In the genomic region with DNA sequence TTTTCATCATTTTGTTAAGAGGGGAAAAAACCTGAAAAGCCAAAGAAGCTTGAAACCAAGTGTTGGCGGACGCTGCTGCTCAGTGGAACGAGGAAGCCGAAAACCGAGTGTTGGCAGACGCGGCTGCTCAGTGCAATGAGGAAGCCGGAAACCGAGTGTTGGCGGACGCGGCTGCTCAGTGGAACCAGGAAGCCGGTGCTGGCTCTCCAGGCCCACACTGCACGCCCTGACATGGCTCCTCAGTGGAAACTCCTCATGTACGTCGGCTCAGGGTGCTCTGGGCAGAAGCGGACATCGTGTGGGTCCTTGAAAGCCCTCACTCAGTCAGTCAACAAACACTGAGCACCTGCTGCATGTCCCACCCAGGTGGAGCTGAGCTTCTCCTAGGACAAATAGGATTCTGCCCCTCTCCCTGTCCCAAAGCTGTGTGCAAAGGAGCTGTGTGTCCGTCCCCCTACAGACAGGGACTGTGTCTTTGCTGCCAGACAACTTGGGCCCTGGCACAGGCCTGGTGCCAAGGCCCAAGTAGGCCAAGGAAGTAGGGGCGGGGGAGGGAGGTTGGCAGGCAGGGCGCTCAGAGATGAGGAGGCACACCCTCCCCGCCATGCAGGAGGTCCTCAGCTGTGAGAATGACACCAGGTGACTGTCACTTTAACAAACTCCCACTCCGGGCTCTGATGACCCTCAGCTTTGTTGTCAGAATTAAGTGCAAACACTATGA, we compare ENCODE assay signal across 8 cellular contexts. TPM values are rescaled to one million over a fixed set of nuclear protein-coding genes. Genes with fewer than 3 reads are reported as not detected.
A peak's percentile ranks its signal among the peaks of the same experiment; 100 is the strongest.
DNase-seq lines count a peak whose midpoint lies in the region; ATAC-seq lines count a peak whose summit lies in the region.

No MANE protein-coding gene starts in this region.

- ATAC-seq in left colon (peak; percentile 85), GM19328 (IDR thresholded peaks at IDR 0.05; ENCODE audit: unreplicated experiment) (no peak), HG03460 (IDR thresholded peaks at IDR 0.05; ENCODE audit: unreplicated experiment) (no peak)

- H3K36me3 ChIP-seq in BLaER1 = no peaks in the 10 kb centered on the region

- peak; percentile 20 for DNase-seq in DMS53 treated with DMSO at 0.1 percent for 48 hours (lab: John Stamatoyannopoulos, UW; ENCODE audit: unreplicated experiment)
- DNase-seq in activated CD4-positive, alpha-beta T cell treated with anti-CD3 and anti-CD28 coated beads, Interleukin-2, amount 50 U/mL, for 48 hours = peak; percentile 36 to 44
- DNase-seq in left colon = peak; percentile 34 to 41
- no peak for DNase-seq in OCI-M2 (lab: John Stamatoyannopoulos, UW; ENCODE audit: unreplicated experiment)
- DNase-seq in iPS-NIHi11 (ENCODE audit: low spot score) = no peak

- H3K4me3 ChIP-seq in BLaER1 = no peak overlapping the region

- intact Hi-C loops in left colon (cut with DNase I, micrococcal nuclease) = no loop called here

- H3K27ac ChIP-seq in BLaER1 = peak overlapping the region; percentile 66

- peaks cover 19% of the 10 kb centered on the region for H3K4me1 ChIP-seq in BLaER1

- no peak overlapping the region for H3K9ac ChIP-seq in BLaER1

- no peaks in the 10 kb centered on the region for H3K9me3 ChIP-seq in BLaER1

- peak overlapping the region; percentile 56 for H3K4me2 ChIP-seq in BLaER1

- H3K27me3 ChIP-seq in BLaER1 = no peaks in the 10 kb centered on the region

- H4K20me1 ChIP-seq in BLaER1 = peaks cover 26% of the 10 kb centered on the region

RNA-seq across cellular contexts. Expression of a gene that starts 37.3 kb away (rescaled TPM):
- under 1 TPM in 1 of 2 donors, not detected in 1; 0.40 TPM for total RNA-seq in left colon

Comparison
In these comparisons a context has a peak if more than half of its experiments do, and no peak if none do; other contexts are left out.
1. DNase-seq: peak in DMS53 treated with DMSO at 0.1 percent for 48 hours (single experiment), activated CD4-positive, alpha-beta T cell treated with anti-CD3 and anti-CD28 coated beads, Interleukin-2, amount 50 U/mL, for 48 hours (2 of 2) and left colon (2 of 2); none in OCI-M2 (single experiment) and iPS-NIHi11 (single experiment).